In genomic region chr16:73713817-73714495, GRCh38 we compare ENCODE assay signal across 8 cellular contexts.
DNase-seq lines count a peak whose midpoint lies in the region; ATAC-seq, FAIRE-seq and TF ChIP-seq lines count a peak whose summit lies in the region.

No MANE protein-coding gene starts in this region.

- no peaks in the 10 kb centered on the region; the same call in 1 of the 2 replicates for H3K4me1 ChIP-seq in GM12878 (ENCODE audit: control insufficient read depth, insufficient read depth, low read length)

- POLR2A ChIA-PET in GM12878 (lab: Charles Lee): no interaction called here

- no peak overlapping the region for H3K4me2 ChIP-seq in GM12878 (ENCODE audit: control insufficient read depth, insufficient read depth)

- H3K79me2 ChIP-seq in GM12878 (ENCODE audit: control insufficient read depth, insufficient read depth, low read length): no peaks in the 10 kb centered on the region

- H3K9me3 Mint-ChIP-seq in nephron: no peaks in the 10 kb centered on the region
- H3K9me3 Mint-ChIP-seq in activated naive CD4-positive, alpha-beta T cell treated with anti-CD3 and anti-CD28 coated beads, Interleukin-2, amount 50 U/mL, for 72 hours: peaks cover 7 to 8% of the 10 kb centered on the region in 2 donors
- no peaks in the 10 kb centered on the region for H3K9me3 Mint-ChIP-seq in activated CD4-positive, alpha-beta T cell treated with anti-CD3 and anti-CD28 coated beads, Interleukin-2, amount 10 ng/mL, durations not matched to agents 24 days and 14 days

- H3K27ac ChIP-seq in GM12878 (ENCODE audit: control insufficient read depth, insufficient read depth): no peak overlapping the region

- H3K4me3 Mint-ChIP-seq in nephron: no peak overlapping the region
- H3K4me3 Mint-ChIP-seq in activated CD4-positive, alpha-beta T cell treated with anti-CD3 and anti-CD28 coated beads, Interleukin-2, amount 10 ng/mL, durations not matched to agents 24 days and 14 days: no peak overlapping the region

- H3K9ac ChIP-seq in GM12878 (ENCODE audit: control insufficient read depth, insufficient read depth, low read length): no peak overlapping the region

- WGBS in GM12878 (ENCODE audit: insufficient coverage, insufficient replicate concordance, low lambda C conversion rate, missing lambda C conversion rate): 68% methylated on average over 10 of the region's 10 CpGs

- no peaks in the 10 kb centered on the region for H3K36me3 ChIP-seq in GM12878 (ENCODE audit: control insufficient read depth in 2 of 2, insufficient read depth in 2 of 2, low read length in 1 of 2)

- RAD21 ChIA-PET in GM12878 (lab: Charles Lee; ENCODE audit: unreplicated experiment): no interaction called here

- no peaks in the 10 kb centered on the region for H3K27me3 ChIP-seq in GM12878 (replicated peaks in 1 of 2; ENCODE audit: control insufficient read depth in 2 of 2, insufficient read depth in 2 of 2, low read length in 1 of 2)

- H3K27me3 Mint-ChIP-seq in nephron (ENCODE audit: low read depth): peaks cover 18% of the 10 kb centered on the region
- no peaks in the 10 kb centered on the region for H3K27me3 Mint-ChIP-seq in activated CD4-positive, alpha-beta T cell treated with anti-CD3 and anti-CD28 coated beads, Interleukin-2, amount 10 ng/mL, durations not matched to agents 24 days and 14 days

- no peak for TF ChIP-seq EP300 in Ishikawa (IDR thresholded peaks at IDR 0.05; ENCODE audit: borderline replicate concordance)
- no peak for TF ChIP-seq EP300 in GM12878 (IDR thresholded peaks at IDR 0.05; ENCODE audit: borderline replicate concordance in 1 of 2, control insufficient read depth in 1 of 2, low read depth in 2 of 2, low read length in 2 of 2)

- ATAC-seq in GM12878 (no peak), GM21619 (IDR thresholded peaks at IDR 0.05; ENCODE audit: unreplicated experiment) (no peak)
- ATAC-seq in activated naive CD4-positive, alpha-beta T cell treated with anti-CD3 and anti-CD28 coated beads, Interleukin-2, amount 50 U/mL, for 72 hours: no peak

- DNase-seq in Caki2 (ENCODE audit: low read depth): peak; percentile 6
- DNase-seq in GM12878 (ENCODE audit: low read depth, low spot score): no peak
- no peak for DNase-seq in activated CD4-positive, CD25-positive, alpha-beta regulatory T cell treated with anti-CD3 and anti-CD28 coated beads, Interleukin-2, amount 50 U/mL, for 72 hours
- DNase-seq in activated naive CD4-positive, alpha-beta T cell treated with anti-CD3 and anti-CD28 coated beads, Interleukin-2, amount 50 U/mL, for 72 hours (ENCODE audit: low spot score in 2 of 2): no peak
- no peak for DNase-seq in activated CD4-positive, alpha-beta T cell treated with anti-CD3 and anti-CD28 coated beads, Interleukin-2, amount 10 ng/mL, durations not matched to agents 24 days and 14 days

- H2AFZ ChIP-seq in GM12878 (ENCODE audit: control insufficient read depth, low read depth, low read length): no peak overlapping the region

- intact Hi-C loops in GM12878 (cut with micrococcal nuclease; ENCODE audit: unreplicated experiment): no loop called here
- intact Hi-C loops in activated CD4-positive, alpha-beta T cell treated with anti-CD3 and anti-CD28 coated beads, Interleukin-2, amount 10 ng/mL, durations not matched to agents 24 days and 14 days (cut with micrococcal nuclease): no loop called here

- in situ Hi-C loops in Caki2 (cut with HindIII; ENCODE audit: low pct_unique_long_range_greater_than_20kb, low sequenced_read_pairs): no loop called here
- in situ Hi-C loops in GM12878 (cut with MboI): no loop called here

- SMC1A ChIA-PET in GM12878 (lab: Charles Lee; ENCODE audit: uncharacterized antibody, unreplicated experiment): interaction anchor here (0.9 to 1.1 kb wide), 2 partner anchors 10 to 561 kb away, joined by 3 to 4 read pairs; no protein-coding TSS in a partner anchor

- H3K4me3 ChIP-seq in GM12878: no peak overlapping the region

- no peaks in the 10 kb centered on the region for H3K36me3 Mint-ChIP-seq in nephron (ENCODE audit: low read depth)
- H3K36me3 Mint-ChIP-seq in activated naive CD4-positive, alpha-beta T cell treated with anti-CD3 and anti-CD28 coated beads, Interleukin-2, amount 50 U/mL, for 72 hours: no peaks in the 10 kb centered on the region
- no peaks in the 10 kb centered on the region for H3K36me3 Mint-ChIP-seq in activated CD4-positive, alpha-beta T cell treated with anti-CD3 and anti-CD28 coated beads, Interleukin-2, amount 10 ng/mL, durations not matched to agents 24 days and 14 days (ENCODE audit: low read depth)

- peak in 2 of 3 experiments; percentile 10 to 16; a peak in 1 of 6 replicates for TF ChIP-seq CTCF in GM12878 (IDR thresholded peaks at IDR 0.05 in 2 of 3, conservative IDR thresholded peaks at IDR 0.05 in 1 of 3; ENCODE audit: control insufficient read depth in 2 of 3, extremely low read depth in 1 of 3, insufficient read depth in 1 of 3, low read depth in 3 of 3, low read length in 3 of 3)
- TF ChIP-seq CTCF in nephron (IDR thresholded peaks at IDR 0.05; ENCODE audit: unreplicated experiment in 3 of 3): peak; percentile 21 to 35 (median 30)

- TF ChIP-seq RAD21 in Ishikawa (IDR thresholded peaks at IDR 0.05; ENCODE audit: low read depth) (peak; percentile 28; the same call in 1 of the 2 replicates), GM12878 (IDR thresholded peaks at IDR 0.05; ENCODE audit: insufficient read depth, low read depth, low read length) (no peak)

- no peaks in the 10 kb centered on the region for H4K20me1 ChIP-seq in GM12878 (ENCODE audit: control insufficient read depth, insufficient read depth)

- peak overlapping the region in 2 of 3 experiments; percentile 30 to 53 for H3K27ac Mint-ChIP-seq in nephron
- H3K27ac Mint-ChIP-seq in activated naive CD4-positive, alpha-beta T cell treated with anti-CD3 and anti-CD28 coated beads, Interleukin-2, amount 50 U/mL, for 72 hours: no peak overlapping the region
- H3K27ac Mint-ChIP-seq in activated CD4-positive, alpha-beta T cell treated with anti-CD3 and anti-CD28 coated beads, Interleukin-2, amount 10 ng/mL, durations not matched to agents 24 days and 14 days: no peak overlapping the region

- BruUV-seq in GM12878 (replicated peaks; lab: Mats Ljungman, UMichigan): no TSS peak

- no peak for TF ChIP-seq POLR2A in GM12878 (IDR thresholded peaks at IDR 0.05; ENCODE audit: low read depth, low read length)

- no peaks in the 10 kb centered on the region for H3K9me3 ChIP-seq in GM12878 (replicated peaks; ENCODE audit: control insufficient read depth, insufficient read depth, low read length)

- H3K4me1 Mint-ChIP-seq in nephron: peaks cover 56% of the 10 kb centered on the region
- no peaks in the 10 kb centered on the region for H3K4me1 Mint-ChIP-seq in activated CD4-positive, alpha-beta T cell treated with anti-CD3 and anti-CD28 coated beads, Interleukin-2, amount 10 ng/mL, durations not matched to agents 24 days and 14 days

- CTCF ChIA-PET in GM12878 (lab: Yijun Ruan, JAX): interaction anchor here (0.9 kb wide), 1 partner anchor 8 kb away, joined by 3 read pairs; no protein-coding TSS in a partner anchor

- no peak for FAIRE-seq in GM12878 (lab: Jason Lieb, UNC)

TF ChIP-seq in Ishikawa, 13 proteins besides CTCF, POLR2A, EP300 and RAD21 (continues in another document):
- TF ChIP-seq USF1 (IDR thresholded peaks at IDR 0.05) (no peak), ZBTB7A (IDR thresholded peaks at IDR 0.05; ENCODE audit: low read depth) (no peak)

TF ChIP-seq in GM12878, 131 proteins besides CTCF, POLR2A, EP300 and RAD21:
- TF ChIP-seq SMC3 (IDR thresholded peaks at IDR 0.05; ENCODE audit: borderline replicate concordance, low read length): no peak
- TF ChIP-seq CREB1 (IDR thresholded peaks at IDR 0.05; ENCODE audit: low read depth): no peak
- TF ChIP-seq TARDBP (IDR thresholded peaks at IDR 0.05; ENCODE audit: borderline replicate concordance): no peak
- TF ChIP-seq GABPA (IDR thresholded peaks at IDR 0.05; ENCODE audit: low read depth): no peak
- TF ChIP-seq ETV6 (conservative IDR thresholded peaks at IDR 0.05 in 1 of 2, IDR thresholded peaks at IDR 0.05 in 1 of 2; ENCODE audit: borderline replicate concordance in 1 of 2, low read depth in 1 of 2): no peak
- no peak for TF ChIP-seq MAX (IDR thresholded peaks at IDR 0.05; ENCODE audit: low read depth, low read length)
- no peak for TF ChIP-seq DPF2 (IDR thresholded peaks at IDR 0.05)
- no peak for TF ChIP-seq CEBPB (IDR thresholded peaks at IDR 0.05; ENCODE audit: borderline replicate concordance in 1 of 2, low read depth in 2 of 2, low read length in 2 of 2)
- TF ChIP-seq NFXL1 (IDR thresholded peaks at IDR 0.05; ENCODE audit: borderline replicate concordance): no peak
- no peak for TF ChIP-seq SREBF2 (IDR thresholded peaks at IDR 0.05; ENCODE audit: low read length)
- no peak for TF ChIP-seq CHD2 (IDR thresholded peaks at IDR 0.05; ENCODE audit: borderline replicate concordance, low read depth, low read length)
- TF ChIP-seq ATF3 (IDR thresholded peaks at IDR 0.05; ENCODE audit: borderline replicate concordance, extremely low read depth, low read depth, low read length): no peak
- TF ChIP-seq MEF2A (IDR thresholded peaks at IDR 0.05; ENCODE audit: insufficient read depth, low read depth, low read length): no peak
- TF ChIP-seq RUNX3 (IDR thresholded peaks at IDR 0.05; ENCODE audit: low read length): no peak
- TF ChIP-seq TAF1 (IDR thresholded peaks at IDR 0.05; ENCODE audit: borderline replicate concordance, low read depth, low read length): no peak
- no peak for TF ChIP-seq EED (IDR thresholded peaks at IDR 0.05; ENCODE audit: low read depth)
- no peak for TF ChIP-seq NRF1 (conservative IDR thresholded peaks at IDR 0.05; ENCODE audit: low read depth, low read length)
- no peak for TF ChIP-seq KAT2A (conservative IDR thresholded peaks at IDR 0.05; ENCODE audit: control insufficient read depth, low read depth, low read length)
- TF ChIP-seq USF2 (IDR thresholded peaks at IDR 0.05; ENCODE audit: borderline replicate concordance, low read depth, low read length): no peak
- no peak for TF ChIP-seq RELA (IDR thresholded peaks at IDR 0.05; ENCODE audit: borderline replicate concordance, partially characterized antibody)

Comparison
In these comparisons a context has a peak if more than half of its experiments do, and no peak if none do; other contexts are left out.
1. H3K27ac Mint-ChIP-seq: peak in nephron (2 of 3); none in activated naive CD4-positive, alpha-beta T cell treated with anti-CD3 and anti-CD28 coated beads, Interleukin-2, amount 50 U/mL, for 72 hours (0 of 2) and activated CD4-positive, alpha-beta T cell treated with anti-CD3 and anti-CD28 coated beads, Interleukin-2, amount 10 ng/mL, durations not matched to agents 24 days and 14 days (single experiment).